In the genomic region with DNA sequence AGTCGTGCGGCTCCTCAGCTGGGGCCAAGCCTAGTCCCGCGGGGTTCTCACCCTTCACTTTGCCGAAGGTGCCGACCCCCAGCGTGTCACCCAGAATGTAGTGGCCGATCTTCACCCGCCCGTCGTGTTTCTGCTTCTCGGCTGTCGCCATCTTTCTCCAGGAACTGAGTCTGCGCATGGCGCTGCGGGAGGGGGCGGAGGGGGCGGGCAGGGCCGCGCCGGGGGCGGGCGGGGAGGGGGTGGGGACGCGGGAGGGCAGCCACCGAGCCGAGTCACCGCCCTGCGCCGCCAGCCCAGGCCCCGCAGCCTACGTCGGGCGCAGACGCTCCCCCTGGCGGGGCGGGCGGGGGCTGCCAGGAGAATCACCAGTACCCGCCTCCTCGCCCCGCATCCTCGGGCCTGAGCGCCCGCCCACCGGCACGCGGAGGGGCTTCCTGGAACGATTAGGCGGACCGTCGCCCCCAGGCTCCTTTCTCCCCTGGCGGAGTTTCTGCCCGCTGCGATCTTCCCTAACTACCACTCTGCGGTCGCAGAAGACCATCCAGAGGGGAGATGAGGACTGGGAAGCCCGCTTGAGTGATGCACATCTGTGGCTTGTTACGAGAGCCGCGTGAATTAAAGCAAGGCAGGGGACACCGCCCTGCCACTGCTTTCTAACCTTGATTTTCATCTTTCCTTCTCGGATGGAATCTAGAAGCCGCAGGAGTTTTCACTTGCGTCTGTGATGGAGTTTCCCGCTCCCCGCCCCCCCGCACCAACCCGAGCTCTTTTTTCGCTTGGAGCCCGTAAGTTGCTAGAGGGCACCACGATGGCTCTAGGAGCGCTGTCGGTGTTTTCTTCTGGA, we compare ENCODE assay signal across 8 cellular contexts. TPM values are rescaled to one million over a fixed set of nuclear protein-coding genes. Genes with fewer than 3 reads are reported as not detected.
DNase-seq lines count a peak whose midpoint lies in the region; ATAC-seq and TF ChIP-seq lines count a peak whose summit lies in the region.

PRKAA1 (minus strand) TSS at position 363 of the 844 bp plus-strand sequence; CDS start at position 178, 185 bp downstream.

- TF ChIP-seq CTCF in adrenal gland (IDR thresholded peaks at IDR 0.05): peak in 5 of 6 experiments; percentile 38 to 71 (median 67)
- TF ChIP-seq CTCF in heart right ventricle (IDR thresholded peaks at IDR 0.05): peak; percentile 56 to 89 (median 76)
- peak; percentile 74 for TF ChIP-seq CTCF in progenitor cell of endocrine pancreas (IDR thresholded peaks at IDR 0.05; ENCODE audit: unreplicated experiment)
- TF ChIP-seq CTCF in upper lobe of right lung (IDR thresholded peaks at IDR 0.05): peak; percentile 65

- intact Hi-C loops in adrenal gland (cut with DNase I) (no loop called here), heart right ventricle (cut with DNase I) (loop anchor here in 2 of 10 donors (1.0 kb wide), 1 partner anchor 43 kb away; the partner anchor contains the start of gene TTC33 (in 2 of the 2)), upper lobe of right lung (cut with DNase I) (no loop called here)

- H3K4me3 ChIP-seq in adrenal gland: peak within 1 kb of the TSS; percentile 69 to 100 (median 98)
- peak within 1 kb of the TSS; percentile 74 to 99 (median 93) for H3K4me3 ChIP-seq in heart right ventricle
- H3K4me3 ChIP-seq in upper lobe of right lung: peak within 1 kb of the TSS; percentile 89

- H3K36me3 ChIP-seq in adrenal gland (replicated peaks in 1 of 2): no peaks in the 10 kb centered on the region
- H3K36me3 ChIP-seq in heart right ventricle: peaks cover 0 to 9% (median 0%) of the 10 kb centered on the region in 9 donors
- H3K36me3 ChIP-seq in upper lobe of right lung: no peaks in the 10 kb centered on the region

- no peaks in the 10 kb centered on the region for H3K9me3 ChIP-seq in adrenal gland (replicated peaks in 1 of 3)
- H3K9me3 ChIP-seq in heart right ventricle: no peaks in the 10 kb centered on the region
- H3K9me3 ChIP-seq in upper lobe of right lung: no peaks in the 10 kb centered on the region

- H3K27ac Mint-ChIP-seq in progenitor cell of endocrine pancreas: peak within 1 kb of the TSS; percentile 98

- H3K27me3 ChIP-seq in adrenal gland (no peaks in the 10 kb centered on the region), heart right ventricle (no peaks in the 10 kb centered on the region), upper lobe of right lung (no peaks in the 10 kb centered on the region)

- DNase-seq in NCI-H146 treated with DMSO at 0.1 percent for 48 hours (lab: John Stamatoyannopoulos, UW; ENCODE audit: unreplicated experiment) (peak; percentile 78), T-helper 1 cell (peak; percentile 84 to 93 (median 86)), adrenal gland (peak; percentile 87 to 93 (median 90)), heart right ventricle (peak; percentile 87 to 92), progenitor cell of endocrine pancreas (ENCODE audit: low spot score, unreplicated experiment) (peak; percentile 92), upper lobe of right lung (peak; percentile 94)

- peak within 1 kb of the TSS; percentile 87 to 99 (median 91) for H3K27ac ChIP-seq in adrenal gland
- H3K27ac ChIP-seq in heart right ventricle: peak within 1 kb of the TSS; percentile 28 to 96 (median 94)
- peak within 1 kb of the TSS; percentile 91 for H3K27ac ChIP-seq in upper lobe of right lung

- ATAC-seq in GM18498 (IDR thresholded peaks at IDR 0.05; ENCODE audit: unreplicated experiment): peak; percentile 98
- ATAC-seq in HG02885 (IDR thresholded peaks at IDR 0.05; ENCODE audit: poor library complexity, unreplicated experiment): peak; percentile 96
- peak; percentile 93 to 98 (median 94) for ATAC-seq in heart right ventricle
- peak; percentile 98 for ATAC-seq in upper lobe of right lung

- H3K4me3 Mint-ChIP-seq in progenitor cell of endocrine pancreas (ENCODE audit: low read depth): peak within 1 kb of the TSS; percentile 91

- peaks cover 9 to 28% of the 10 kb centered on the region in 2 donors for H3K4me1 ChIP-seq in adrenal gland (replicated peaks in 1 of 2)
- H3K4me1 ChIP-seq in heart right ventricle: peaks cover 0 to 44% (median 27%) of the 10 kb centered on the region in 9 donors
- peaks cover 19% of the 10 kb centered on the region for H3K4me1 ChIP-seq in upper lobe of right lung

- WGBS in adrenal gland, 4 donors: 0 to 1% (median 0%) methylated on average over 9 to 73 of the region's 73 CpGs
- WGBS in heart right ventricle, 2 donors: 1% methylated on average over 59 to 72 of the region's 73 CpGs

- peak; percentile 6 to 75 for TF ChIP-seq POLR2A in adrenal gland (IDR thresholded peaks at IDR 0.05)

- no peaks in the 10 kb centered on the region for H3K9me3 Mint-ChIP-seq in progenitor cell of endocrine pancreas (ENCODE audit: low read depth)

- H3K27me3 Mint-ChIP-seq in progenitor cell of endocrine pancreas: no peaks in the 10 kb centered on the region

- H3K36me3 Mint-ChIP-seq in progenitor cell of endocrine pancreas (ENCODE audit: insufficient read depth): peaks cover 9% of the 10 kb centered on the region

- H3K4me1 Mint-ChIP-seq in progenitor cell of endocrine pancreas (ENCODE audit: low read depth): peaks cover 25% of the 10 kb centered on the region

RNA-seq across cellular contexts. Expression of gene PRKAA1, which starts in this region (rescaled TPM):
- 100 to 1,000 TPM in 1 of 8 donors, 10 to 100 TPM in 7; 42.5 to 100 (median 62.4) TPM for total RNA-seq in adrenal gland
- 10 to 100 TPM; 19.5 to 58.3 (median 21.4) TPM for polyA plus RNA-seq in adrenal gland
- total RNA-seq in heart right ventricle: 10 to 100 TPM; 37.2 to 53.2 (median 42.7) TPM
- polyA plus RNA-seq in heart right ventricle: 10 to 100 TPM; 11.0 to 28.5 TPM
- total RNA-seq in progenitor cell of endocrine pancreas: 75.1 and 79.5 TPM in 2 replicates
- total RNA-seq in upper lobe of right lung: 83.0 TPM

Comparison
In these comparisons a context has a peak if more than half of its experiments do, and no peak if none do; other contexts are left out.
1. Peak in every context shown above with its lines: DNase-seq, ATAC-seq, H3K4me3 ChIP-seq and H3K27ac ChIP-seq.